In genomic region chr1:23556661-23557470, GRCh38 we compare ENCODE assay signal across 7 cellular contexts. TPM values are rescaled to one million over a fixed set of nuclear protein-coding genes. Genes with fewer than 3 reads are reported as not detected.
DNase-seq lines count a peak whose midpoint lies in the region; FAIRE-seq and TF ChIP-seq lines count a peak whose summit lies in the region.

No MANE protein-coding gene starts in this region.

- H3K27ac ChIP-seq in esophagus muscularis mucosa (replicated peaks in 1 of 4) (peak overlapping the region; percentile 94 to 97 (median 96)), prostate gland (peak overlapping the region; percentile 86 to 95)

- WGBS in esophagus muscularis mucosa: 68% methylated on average over 4 of the region's 4 CpGs
- WGBS in prostate gland: 55% methylated on average over 4 of the region's 4 CpGs

- H3K36me3 ChIP-seq in esophagus muscularis mucosa (peaks cover 0 to 26% (median 2%) of the 10 kb centered on the region in 4 donors), prostate gland (no peaks in the 10 kb centered on the region)

- TF ChIP-seq POLR2A in GM19193 (IDR thresholded peaks at IDR 0.05; ENCODE audit: extremely low read depth, insufficient read depth, insufficient read length) (peak; percentile 60), esophagus muscularis mucosa (IDR thresholded peaks at IDR 0.05; ENCODE audit: low read depth) (no peak), prostate gland (IDR thresholded peaks at IDR 0.05) (no peak)

- H3K4me3 ChIP-seq in esophagus muscularis mucosa (peak overlapping the region; percentile 81 to 91 (median 87)), prostate gland (peak overlapping the region in 1 of 2 donors; percentile 80)

- no peak for FAIRE-seq in RCC 7860 (lab: Jason Lieb, UNC)

- DNase-seq in RCC 7860 (ENCODE audit: low spot score) (peak; percentile 84), esophagus muscularis mucosa (ENCODE audit: extremely low spot score) (no peak), prostate gland (ENCODE audit: low spot score) (no peak), medulla oblongata (ENCODE audit: extremely low spot score) (no peak), ACHN (no peak)
- DNase-seq in stimulated activated CD4-positive, alpha-beta T cell treated with anti-CD3 and anti-CD28 coated beads, Interleukin-4, amount 100 ng/mL, for 1 hour: no peak

- H3K9me3 ChIP-seq in esophagus muscularis mucosa (no peaks in the 10 kb centered on the region), prostate gland (no peaks in the 10 kb centered on the region)

- H3K27me3 ChIP-seq in esophagus muscularis mucosa (no peaks in the 10 kb centered on the region), prostate gland (replicated peaks; ENCODE audit: insufficient read depth) (no peaks in the 10 kb centered on the region)

- intact Hi-C loops in esophagus muscularis mucosa (cut with DNase I): no loop called here
- intact Hi-C loops in prostate gland (cut with DNase I): no loop called here

- TF ChIP-seq EP300 in esophagus muscularis mucosa (IDR thresholded peaks at IDR 0.05): no peak

- in situ Hi-C loops in ACHN (cut with HindIII; ENCODE audit: low pct_ligation_motif_present, low pct_unique_long_range_greater_than_20kb, low sequenced_read_pairs): no loop called here

- peaks cover 54 to 82% (median 68%) of the 10 kb centered on the region in 4 donors for H3K4me1 ChIP-seq in esophagus muscularis mucosa
- peaks cover 8% of the 10 kb centered on the region for H3K4me1 ChIP-seq in prostate gland (replicated peaks)

- TF ChIP-seq CTCF in esophagus muscularis mucosa (IDR thresholded peaks at IDR 0.05) (no peak), prostate gland (IDR thresholded peaks at IDR 0.05) (no peak)

RNA-seq across cellular contexts. Expression of gene ID3, which starts 2.4 kb away (rescaled TPM):
- total RNA-seq in esophagus muscularis mucosa: 100 to 1,000 TPM in 3 of 4 donors, 10 to 100 TPM in 1; 75.2 to 352 (median 274) TPM
- 100 to 1,000 TPM; 151 to 184 TPM for total RNA-seq in prostate gland

RNA-seq across cellular contexts. Expression of gene E2F2, which starts 25.8 kb away (rescaled TPM):
- total RNA-seq in esophagus muscularis mucosa (under 1 TPM in 3 of 4 donors, not detected in 1; 0.11 to 0.26 (median 0.17) TPM), prostate gland (1 to 10 TPM; 1.0 to 4.1 TPM)
